In the genomic region with DNA sequence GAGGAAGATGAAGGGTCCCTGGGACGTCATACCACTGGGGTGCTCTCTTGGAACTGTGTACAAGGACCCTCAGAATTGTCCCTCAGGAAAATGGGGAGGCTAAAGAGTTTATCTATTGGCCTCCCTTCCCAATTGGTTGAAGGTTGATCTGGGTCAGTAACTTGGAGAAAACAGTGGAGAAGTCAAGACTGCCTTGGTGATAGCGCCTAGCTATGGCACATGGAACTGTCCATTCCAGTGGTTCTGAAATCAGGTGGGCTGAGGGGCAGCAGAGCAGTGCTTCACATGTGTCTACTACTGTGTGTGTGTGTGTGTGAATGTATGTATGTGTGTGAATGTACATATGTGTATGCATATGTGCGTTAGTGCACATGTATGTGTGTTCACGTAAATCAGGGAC, we compare ENCODE assay signal across 20 cellular contexts.
DNase-seq lines count a peak whose midpoint lies in the region; ATAC-seq and TF ChIP-seq lines count a peak whose summit lies in the region.
"Had no signal": no experiment of that assay in that cellular context is flagged by ENCODE, and none has a peak within 500 bp of the region (broad histone marks: within the 10 kb centered on the region; RNA-seq: fewer than 3 reads in every experiment).

No MANE protein-coding gene starts in this region.

- TF ChIP-seq EP300 in esophagus muscularis mucosa (IDR thresholded peaks at IDR 0.05), result no peak

- H3K9me3 Mint-ChIP-seq in progenitor cell of endocrine pancreas (ENCODE audit: low read depth), result no peaks in the 10 kb centered on the region
- no peaks in the 10 kb centered on the region for H3K9me3 Mint-ChIP-seq in activated T-cell treated with anti-CD3 and anti-CD28 coated beads, Interleukin-2, amount 50 U/mL, for 72 hours

- no TSS peak for BruUV-seq in HCT116 (replicated peaks; lab: Mats Ljungman, UMichigan)

- H3K36me3 ChIP-seq in HCT116 (ENCODE audit: control insufficient read depth in 1 of 2, insufficient read depth in 2 of 2, low read length in 2 of 2) (no peaks in the 10 kb centered on the region), esophagus muscularis mucosa (no peaks in the 10 kb centered on the region)
- H3K36me3 ChIP-seq: MG63, Peyer's patch had no signal

- no peak overlapping the region for H3K27ac Mint-ChIP-seq in progenitor cell of endocrine pancreas
- H3K27ac Mint-ChIP-seq in activated T-cell treated with anti-CD3 and anti-CD28 coated beads, Interleukin-2, amount 50 U/mL, for 72 hours, result no peak overlapping the region
- H3K27ac Mint-ChIP-seq: B cell, T-cell had no signal

- H3K79me2 ChIP-seq in HCT116 (ENCODE audit: insufficient read depth, low read length), result no peaks in the 10 kb centered on the region

- H3K4me1 Mint-ChIP-seq in progenitor cell of endocrine pancreas (ENCODE audit: low read depth), result peaks cover under 1% of the 10 kb centered on the region
- no peaks in the 10 kb centered on the region for H3K4me1 Mint-ChIP-seq in activated T-cell treated with anti-CD3 and anti-CD28 coated beads, Interleukin-2, amount 50 U/mL, for 72 hours (ENCODE audit: low read depth)
- H3K4me1 Mint-ChIP-seq: B cell, T-cell had no signal

- peaks cover 12% of the 10 kb centered on the region for H3K27me3 Mint-ChIP-seq in progenitor cell of endocrine pancreas
- H3K27me3 Mint-ChIP-seq in activated T-cell treated with anti-CD3 and anti-CD28 coated beads, Interleukin-2, amount 50 U/mL, for 72 hours (ENCODE audit: low read depth), result peaks cover 3% of the 10 kb centered on the region

- no peak overlapping the region for H3K9ac ChIP-seq in HCT116 (ENCODE audit: low read length)

- RAD21 ChIA-PET in HCT116 (lab: Charles Lee; ENCODE audit: low non-redundant PET in 1 of 2, low total read pairs in 2 of 2, uncharacterized antibody in 2 of 2, unreplicated experiment in 2 of 2), result no interaction called here

- H3K27me3 ChIP-seq in HCT116 (ENCODE audit: insufficient read depth, low read length), result peaks cover 3% of the 10 kb centered on the region; the same call in 1 of the 2 replicates
- peaks cover 0 to 16% (median 0%) of the 10 kb centered on the region in 4 donors for H3K27me3 ChIP-seq in esophagus muscularis mucosa
- H3K27me3 ChIP-seq: MG63, Peyer's patch had no signal

- no peak for TF ChIP-seq POLR2A in HCT116 (IDR thresholded peaks at IDR 0.05; ENCODE audit: borderline replicate concordance, extremely low read depth, insufficient read depth, insufficient read length)
- TF ChIP-seq POLR2A in esophagus muscularis mucosa (IDR thresholded peaks at IDR 0.05; ENCODE audit: low read depth), result no peak

- WGBS in esophagus muscularis mucosa, result 79% methylated on average over 4 of the region's 4 CpGs

- DNase-seq in HCT116 (ENCODE audit: low read depth, low spot score) (no peak), OCI-M1 (lab: John Stamatoyannopoulos, UW) (peak; percentile 1), esophagus muscularis mucosa (ENCODE audit: extremely low spot score) (peak; percentile 83), progenitor cell of endocrine pancreas (ENCODE audit: low spot score, unreplicated experiment) (peak; percentile 17), GM19238 (ENCODE audit: insufficient read length, low spot score) (no peak), HEK293T (ENCODE audit: extremely low spot score) (no peak)
- no peak for DNase-seq in activated T-cell treated with anti-CD3 and anti-CD28 coated beads, Interleukin-2, amount 50 U/mL, for 72 hours
- DNase-seq: DMS 273 treated with DMSO at 0.1 percent for 48 hours, GOT3, MG63, NCI-H1048, NCI-H1436, NCI-H1930, NCI-H345, NCI-H524 treated with DMSO at 0.1 percent for 48 hours, Peyer's patch, Right ventricle myocardium superior, T-cell had no signal

- intact Hi-C loops in HCT116 (cut with micrococcal nuclease), result no loop called here
- intact Hi-C loops in esophagus muscularis mucosa (cut with DNase I), result no loop called here

- no peaks in the 10 kb centered on the region for H3K9me2 ChIP-seq in HCT116 (ENCODE audit: insufficient read depth)

- TF ChIP-seq RAD21 in HCT116 (IDR thresholded peaks at IDR 0.05; ENCODE audit: low read depth), result no peak

- no peaks in the 10 kb centered on the region for H3K9me3 ChIP-seq in HCT116 (ENCODE audit: control insufficient read depth in 1 of 2, insufficient read depth in 1 of 2, low read depth in 1 of 2, low read length in 2 of 2)
- no peaks in the 10 kb centered on the region for H3K9me3 ChIP-seq in esophagus muscularis mucosa
- H3K9me3 ChIP-seq: MG63, Peyer's patch had no signal

- no peak for TF ChIP-seq CTCF in HCT116 (IDR thresholded peaks at IDR 0.05 in 2 of 3, conservative IDR thresholded peaks at IDR 0.05 in 1 of 3; ENCODE audit: borderline replicate concordance in 1 of 3, insufficient read depth in 1 of 3, low read depth in 2 of 3, low read length in 2 of 3)
- no peak for TF ChIP-seq CTCF in esophagus muscularis mucosa (IDR thresholded peaks at IDR 0.05)
- no peak for TF ChIP-seq CTCF in progenitor cell of endocrine pancreas (IDR thresholded peaks at IDR 0.05; ENCODE audit: unreplicated experiment)

- H3K4me3 Mint-ChIP-seq in progenitor cell of endocrine pancreas (ENCODE audit: low read depth), result no peak overlapping the region
- no peak overlapping the region for H3K4me3 Mint-ChIP-seq in activated T-cell treated with anti-CD3 and anti-CD28 coated beads, Interleukin-2, amount 50 U/mL, for 72 hours
- H3K4me3 Mint-ChIP-seq: B cell, T-cell had no signal

- H3K4me1 ChIP-seq in HCT116 (ENCODE audit: control insufficient read depth in 1 of 2, insufficient read depth in 2 of 2, low read length in 2 of 2) (no peaks in the 10 kb centered on the region), esophagus muscularis mucosa (no peaks in the 10 kb centered on the region)
- H3K4me1 ChIP-seq: Peyer's patch had no signal

- no peak overlapping the region for H3K4me3 ChIP-seq in HCT116 (replicated peaks in 1 of 2; ENCODE audit: low read depth in 1 of 2, low read length in 2 of 2)
- H3K4me3 ChIP-seq in esophagus muscularis mucosa, result no peak overlapping the region
- H3K4me3 ChIP-seq: MG63, Peyer's patch, SK-N-MC had no signal

- H3K27ac ChIP-seq in HCT116 (ENCODE audit: low read depth, low read length) (no peak overlapping the region), esophagus muscularis mucosa (replicated peaks in 1 of 4) (no peak overlapping the region)
- H3K27ac ChIP-seq: Peyer's patch, SK-N-MC had no signal

- H3K4me2 ChIP-seq in HCT116 (ENCODE audit: low read length), result no peak overlapping the region

- no peaks in the 10 kb centered on the region for H4K20me1 ChIP-seq in HCT116 (ENCODE audit: insufficient read depth)

- POLR2A ChIA-PET in HCT116 (lab: Charles Lee) (no interaction called here), HEK293T (lab: Yijun Ruan, JAX) (no interaction called here)

- CTCF ChIA-PET in HCT116 (lab: Charles Lee) (no interaction called here), HEK293T (lab: Yijun Ruan, JAX) (no interaction called here)

- no peak overlapping the region for H2AFZ ChIP-seq in HCT116 (ENCODE audit: low read depth, low read length, poor library complexity, severe bottlenecking)

- no peak for ATAC-seq in HCT116
- ATAC-seq in activated T-cell treated with anti-CD3 and anti-CD28 coated beads, Interleukin-2, amount 50 U/mL, for 72 hours (replicated peaks in 1 of 2), result no peak
- ATAC-seq: T-cell had no signal

- no peaks in the 10 kb centered on the region for H3K36me3 Mint-ChIP-seq in progenitor cell of endocrine pancreas (ENCODE audit: insufficient read depth)
- H3K36me3 Mint-ChIP-seq in activated T-cell treated with anti-CD3 and anti-CD28 coated beads, Interleukin-2, amount 50 U/mL, for 72 hours (ENCODE audit: insufficient read depth in 2 of 2), result no peaks in the 10 kb centered on the region
- H3K36me3 Mint-ChIP-seq: T-cell had no signal

TF ChIP-seq in HEK293T, 16 proteins besides CTCF, POLR2A, EP300 and RAD21:
- TF ChIP-seq CTBP1 (IDR thresholded peaks at IDR 0.05; ENCODE audit: borderline replicate concordance), result no peak
- TF ChIP-seq, protein P1, sequence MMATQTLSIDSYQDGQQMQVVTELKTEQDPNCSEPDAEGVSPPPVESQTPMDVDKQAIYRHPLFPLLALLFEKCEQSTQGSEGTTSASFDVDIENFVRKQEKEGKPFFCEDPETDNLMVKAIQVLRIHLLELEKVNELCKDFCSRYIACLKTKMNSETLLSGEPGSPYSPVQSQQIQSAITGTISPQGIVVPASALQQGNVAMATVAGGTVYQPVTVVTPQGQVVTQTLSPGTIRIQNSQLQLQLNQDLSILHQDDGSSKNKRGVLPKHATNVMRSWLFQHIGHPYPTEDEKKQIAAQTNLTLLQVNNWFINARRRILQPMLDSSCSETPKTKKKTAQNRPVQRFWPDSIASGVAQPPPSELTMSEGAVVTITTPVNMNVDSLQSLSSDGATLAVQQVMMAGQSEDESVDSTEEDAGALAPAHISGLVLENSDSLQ (IDR thresholded peaks at IDR 0.05), result no peak
- TF ChIP-seq LEF1 (IDR thresholded peaks at IDR 0.05; ENCODE audit: borderline replicate concordance), result no peak
- no peak for TF ChIP-seq FOXA1 (IDR thresholded peaks at IDR 0.05)
- no peak for TF ChIP-seq HDGF (IDR thresholded peaks at IDR 0.05; ENCODE audit: borderline replicate concordance)
- no peak for TF ChIP-seq ELF4 (IDR thresholded peaks at IDR 0.05)
- no peak for TF ChIP-seq L3MBTL2 (conservative IDR thresholded peaks at IDR 0.05)
- TF ChIP-seq ZNF384 (IDR thresholded peaks at IDR 0.05), result no peak
- no peak for TF ChIP-seq BHLHE40 (IDR thresholded peaks at IDR 0.05; ENCODE audit: borderline replicate concordance)
- no peak for TF ChIP-seq SUZ12 (IDR thresholded peaks at IDR 0.05)
- TF ChIP-seq ARNT (IDR thresholded peaks at IDR 0.05), result no peak
TF ChIP-seq in HEK293T: peak in this region for 0.

Comparison
In these comparisons a context has a peak if more than half of its experiments do, and no peak if none do; other contexts are left out.
1. DNase-seq: peak in OCI-M1 (single experiment), esophagus muscularis mucosa (single experiment) and progenitor cell of endocrine pancreas (single experiment); none in HCT116 (single experiment), GM19238 (single experiment), HEK293T (single experiment) and activated T-cell treated with anti-CD3 and anti-CD28 coated beads, Interleukin-2, amount 50 U/mL, for 72 hours (0 of 2).